18 cellular contexts compared by ENCODE assay signal in genomic region chr12:93402333-93403311, GRCh38. TPM values are rescaled to one million over a fixed set of nuclear protein-coding genes. Genes with fewer than 3 reads are reported as not detected.
A peak's percentile ranks its signal among the peaks of the same experiment; 100 is the strongest.
DNase-seq lines count a peak whose midpoint lies in the region; ATAC-seq and TF ChIP-seq lines count a peak whose summit lies in the region.
"Had no signal": no experiment of that assay in that cellular context is flagged by ENCODE, and none has a peak within 500 bp of the region (broad histone marks: within the 10 kb centered on the region; RNA-seq: fewer than 3 reads in every experiment).

No MANE protein-coding gene starts in this region.

- TF ChIP-seq CTCF in chondrocyte (IDR thresholded peaks at IDR 0.05): no peak

- intact Hi-C loops in activated CD4-positive, alpha-beta T cell treated with anti-CD3 and anti-CD28 coated beads for 36 hours (cut with DNase I, micrococcal nuclease): loop anchor here in 1 of 2 experiments (2.0 kb wide), 1 partner anchor 14 kb away; no protein-coding TSS in a partner anchor

- no peaks in the 10 kb centered on the region for H3K27me3 Mint-ChIP-seq in activated CD4-positive, alpha-beta T cell treated with anti-CD3 and anti-CD28 coated beads for 36 hours
- no peaks in the 10 kb centered on the region for H3K27me3 Mint-ChIP-seq in chondrocyte (ENCODE audit: low read depth)

- H3K4me1 Mint-ChIP-seq in activated CD4-positive, alpha-beta T cell treated with anti-CD3 and anti-CD28 coated beads for 36 hours: peaks cover 34% of the 10 kb centered on the region
- peaks cover 2% of the 10 kb centered on the region for H3K4me1 Mint-ChIP-seq in chondrocyte (ENCODE audit: low read depth)
- peaks cover 15% of the 10 kb centered on the region for H3K4me1 Mint-ChIP-seq in stimulated activated effector memory CD8-positive, alpha-beta T cell treated with anti-CD3 and anti-CD28 coated beads, Interleukin-12 subunit alpha, Interleukin-12 subunit beta, amount 100 ng/mL, for 72 hours
- H3K4me1 Mint-ChIP-seq: natural killer cell had no signal

- H3K36me3 Mint-ChIP-seq in activated CD4-positive, alpha-beta T cell treated with anti-CD3 and anti-CD28 coated beads for 36 hours (ENCODE audit: low read depth): peaks cover 44% of the 10 kb centered on the region
- peaks cover 13% of the 10 kb centered on the region for H3K36me3 Mint-ChIP-seq in chondrocyte (ENCODE audit: low read depth)
- peaks cover 73% of the 10 kb centered on the region for H3K36me3 Mint-ChIP-seq in stimulated activated effector memory CD8-positive, alpha-beta T cell treated with anti-CD3 and anti-CD28 coated beads, Interleukin-12 subunit alpha, Interleukin-12 subunit beta, amount 100 ng/mL, for 72 hours
- H3K36me3 Mint-ChIP-seq: natural killer cell had no signal

- POLR2A ChIA-PET in activated CD4-positive, alpha-beta T cell treated with anti-CD3 and anti-CD28 coated beads for 36 hours (lab: Charles Lee): interaction anchor here (0.7 to 1.9 kb wide), 4 partner anchors 15 to 312 kb away, joined by 3 to 11 read pairs (median 6); no protein-coding TSS in a partner anchor

- DNase-seq in activated CD4-positive, alpha-beta T cell treated with anti-CD3 and anti-CD28 coated beads for 36 hours: peak; percentile 63
- no peak for DNase-seq in activated CD4-positive, alpha-beta T cell treated with anti-CD3 and anti-CD28 coated beads for 1 hour
- DNase-seq in stimulated activated CD4-positive, alpha-beta T cell treated with anti-CD3 and anti-CD28 coated beads, Interleukin-1b, Interleukin-23, amount 100 ng/mL, for 48 hours: peak; percentile 45
- DNase-seq in stimulated activated CD4-positive, alpha-beta T cell treated with anti-CD3 and anti-CD28 coated beads, Interleukin-2, amount 100 ng/mL, for 48 hours: no peak
- no peak for DNase-seq in chondrocyte (ENCODE audit: low spot score)
- DNase-seq in stimulated activated effector memory CD8-positive, alpha-beta T cell treated with anti-CD3 and anti-CD28 coated beads, Interleukin-12 subunit alpha, Interleukin-12 subunit beta, amount 100 ng/mL, for 72 hours (ENCODE audit: low spot score in 2 of 2): no peak
- DNase-seq in T-helper 1 cell: no peak
- DNase-seq: brain microvascular endothelial cell, mesendoderm, natural killer cell, NCI-H2107, NCI-H524 treated with DMSO at 0.1 percent for 48 hours, RPMI8226, T-helper 9 cell, testis had no signal

- no peaks in the 10 kb centered on the region for H3K9me3 Mint-ChIP-seq in activated CD4-positive, alpha-beta T cell treated with anti-CD3 and anti-CD28 coated beads for 36 hours (ENCODE audit: low read depth)
- no peaks in the 10 kb centered on the region for H3K9me3 Mint-ChIP-seq in chondrocyte (ENCODE audit: low read depth)
- H3K9me3 Mint-ChIP-seq in stimulated activated effector memory CD8-positive, alpha-beta T cell treated with anti-CD3 and anti-CD28 coated beads, Interleukin-12 subunit alpha, Interleukin-12 subunit beta, amount 100 ng/mL, for 72 hours: no peaks in the 10 kb centered on the region
- H3K9me3 Mint-ChIP-seq: natural killer cell had no signal

- peak; percentile 66 for ATAC-seq in activated CD4-positive, alpha-beta T cell treated with anti-CD3 and anti-CD28 coated beads for 36 hours
- ATAC-seq in stimulated activated effector memory CD8-positive, alpha-beta T cell treated with anti-CD3 and anti-CD28 coated beads, Interleukin-12 subunit alpha, Interleukin-12 subunit beta, amount 100 ng/mL, for 72 hours: peak; percentile 81
- ATAC-seq in HG03354 (IDR thresholded peaks at IDR 0.05; ENCODE audit: poor library complexity, severe bottlenecking, unreplicated experiment): no peak
- ATAC-seq: A549, natural killer cell, SK-N-SH treated with all-trans-retinoic acid at 6 μM for 48 hours had no signal

- no peak overlapping the region for H3K4me3 Mint-ChIP-seq in activated CD4-positive, alpha-beta T cell treated with anti-CD3 and anti-CD28 coated beads for 36 hours
- no peak overlapping the region for H3K4me3 Mint-ChIP-seq in chondrocyte (ENCODE audit: unreplicated experiment)
- no peak overlapping the region for H3K4me3 Mint-ChIP-seq in stimulated activated effector memory CD8-positive, alpha-beta T cell treated with anti-CD3 and anti-CD28 coated beads, Interleukin-12 subunit alpha, Interleukin-12 subunit beta, amount 100 ng/mL, for 72 hours
- H3K4me3 Mint-ChIP-seq: natural killer cell had no signal

- peak overlapping the region; percentile 32 for H3K27ac Mint-ChIP-seq in activated CD4-positive, alpha-beta T cell treated with anti-CD3 and anti-CD28 coated beads for 36 hours
- H3K27ac Mint-ChIP-seq in chondrocyte (ENCODE audit: unreplicated experiment): peak overlapping the region; percentile 2
- H3K27ac Mint-ChIP-seq in stimulated activated effector memory CD8-positive, alpha-beta T cell treated with anti-CD3 and anti-CD28 coated beads, Interleukin-12 subunit alpha, Interleukin-12 subunit beta, amount 100 ng/mL, for 72 hours: peak overlapping the region; percentile 74

- CTCF ChIA-PET in activated CD4-positive, alpha-beta T cell treated with anti-CD3 and anti-CD28 coated beads for 36 hours (lab: Charles Lee): interaction anchor here (0.6 to 3.0 kb wide), 10 partner anchors 13 to 415 kb away, joined by 3 to 21 read pairs (median 3); no protein-coding TSS in a partner anchor

RNA-seq across cellular contexts. Expression of gene NUDT4, which starts 24.9 kb away (rescaled TPM):
- total RNA-seq in activated CD4-positive, alpha-beta T cell treated with anti-CD3 and anti-CD28 coated beads for 36 hours: 10 to 100 TPM; 47.5 to 58.7 TPM
- 48.3 to 69.0 TPM (median 67.1 TPM) in 3 replicates for total RNA-seq in chondrocyte

RNA-seq across cellular contexts. Expression of gene UBE2N, which starts 39.1 kb away (rescaled TPM):
- 100 to 1,000 TPM; 186 to 279 TPM for total RNA-seq in activated CD4-positive, alpha-beta T cell treated with anti-CD3 and anti-CD28 coated beads for 36 hours
- total RNA-seq in chondrocyte: 70.0 to 88.1 TPM (median 72.1 TPM) in 3 replicates

Comparison
In these comparisons a context has a peak if more than half of its experiments do, and no peak if none do; other contexts are left out.
1. DNase-seq: peak in activated CD4-positive, alpha-beta T cell treated with anti-CD3 and anti-CD28 coated beads for 36 hours (single experiment) and stimulated activated CD4-positive, alpha-beta T cell treated with anti-CD3 and anti-CD28 coated beads, Interleukin-1b, Interleukin-23, amount 100 ng/mL, for 48 hours (single experiment); none in activated CD4-positive, alpha-beta T cell treated with anti-CD3 and anti-CD28 coated beads for 1 hour (single experiment), stimulated activated CD4-positive, alpha-beta T cell treated with anti-CD3 and anti-CD28 coated beads, Interleukin-2, amount 100 ng/mL, for 48 hours (0 of 2), chondrocyte (single experiment), stimulated activated effector memory CD8-positive, alpha-beta T cell treated with anti-CD3 and anti-CD28 coated beads, Interleukin-12 subunit alpha, Interleukin-12 subunit beta, amount 100 ng/mL, for 72 hours (0 of 2) and T-helper 1 cell (0 of 5).
2. H3K27ac Mint-ChIP-seq: peak in every context shown above with its lines; median percentile 74 in stimulated activated effector memory CD8-positive, alpha-beta T cell treated with anti-CD3 and anti-CD28 coated beads, Interleukin-12 subunit alpha, Interleukin-12 subunit beta, amount 100 ng/mL, for 72 hours; 32 in activated CD4-positive, alpha-beta T cell treated with anti-CD3 and anti-CD28 coated beads for 36 hours; 2 in chondrocyte.